In genomic region chr4:1831331-1831730, GRCh38 we compare ENCODE assay signal across 25 cellular contexts.
"Had no signal": no experiment of that assay in that cellular context is flagged by ENCODE, and none has a peak within 500 bp of the region (broad histone marks: within the 10 kb centered on the region; RNA-seq: fewer than 3 reads in every experiment).

No MANE protein-coding gene starts in this region.

- ATAC-seq: activated CD4-positive, CD25-positive, alpha-beta regulatory T cell treated with anti-CD3 and anti-CD28 coated beads, Interleukin-2, amount 50 U/mL, for 24 hours; activated naive CD8-positive, alpha-beta T cell treated with anti-CD3 and anti-CD28 coated beads, Interleukin-2, amount 50 U/mL, for 24 hours; left ventricle myocardium superior had no signal

- DNase-seq: activated CD4-positive, alpha-beta T cell treated with anti-CD3 and anti-CD28 coated beads for 48 hours; activated CD4-positive, alpha-beta T cell treated with anti-CD3 and anti-CD28 coated beads, Interleukin-2, amount 50 U/mL, for 48 hours; activated CD8-positive, alpha-beta memory T cell treated with anti-CD3 and anti-CD28 coated beads, Interleukin-2, amount 50 U/mL, for 4 hours; activated gamma-delta T cell; activated naive CD4-positive, alpha-beta T cell treated with anti-CD3 and anti-CD28 coated beads, Interleukin-2, amount 10 ng/mL, durations not matched to agents 7 days and 5 days; activated naive CD8-positive, alpha-beta T cell treated with anti-CD3 and anti-CD28 coated beads, Interleukin-2, amount 50 U/mL, for 24 hours; activated T-cell treated with anti-CD3 and anti-CD28 coated beads, Interleukin-2, amount 50 U/mL, for 1 hour; amygdala; central memory CD4-positive, alpha-beta T cell; dermis blood vessel endothelial cell; effector CD4-positive, alpha-beta T cell; esophagus squamous epithelium; foreskin melanocyte; left ventricle myocardium superior; sigmoid colon; small intestine; stimulated activated naive CD4-positive, alpha-beta T cell; SW 1271; T-helper 9 cell; uterus; WERI-Rb-1 had no signal

- FAIRE-seq: colon, islet of Langerhans, small intestine had no signal

- H3K27me3 ChIP-seq: esophagus squamous epithelium, sigmoid colon, uterus had no signal

- H3K36me3 ChIP-seq: uterus had no signal

- H3K4me3 ChIP-seq: esophagus squamous epithelium, sigmoid colon, thoracic aorta, uterus had no signal

- H3K9me3 ChIP-seq: esophagus squamous epithelium, sigmoid colon, thoracic aorta, uterus had no signal

- H3K27ac ChIP-seq: esophagus squamous epithelium, sigmoid colon, thoracic aorta, uterus, WERI-Rb-1 had no signal

- H3K4me1 ChIP-seq: esophagus squamous epithelium, uterus had no signal
